In genomic region chr7:104052979-104053378, GRCh38 we compare ENCODE assay signal across 28 cellular contexts.
"Had no signal": no experiment of that assay in that cellular context is flagged by ENCODE, and none has a peak within 500 bp of the region (broad histone marks: within the 10 kb centered on the region; RNA-seq: fewer than 3 reads in every experiment).

No MANE protein-coding gene starts in this region.

- ATAC-seq: effector memory CD8-positive, alpha-beta T cell; esophagus mucosa; foreskin keratinocyte; gastrocnemius medialis; gastroesophageal sphincter; heart left ventricle; heart right ventricle had no signal

- H3K9me3 ChIP-seq: colonic mucosa, esophagus squamous epithelium, gastrocnemius medialis had no signal

- FAIRE-seq: colon, endometrium, endothelial cell of umbilical vein, frontal cortex had no signal

- H3K36me3 ChIP-seq: colonic mucosa, esophagus muscularis mucosa, esophagus squamous epithelium, gastrocnemius medialis, gastroesophageal sphincter, heart left ventricle, heart right ventricle had no signal

- DNase-seq: colonic mucosa; cortex of kidney; dermis blood vessel endothelial cell; dorsolateral prefrontal cortex; effector CD4-positive, alpha-beta T cell; effector CD8-positive, alpha-beta T cell; effector memory CD4-positive, alpha-beta T cell; effector memory CD8-positive, alpha-beta T cell; endodermal cell; erythroblast; esophagus squamous epithelium; foreskin fibroblast; foreskin keratinocyte; foreskin melanocyte; gastrocnemius medialis; glutamatergic neuron; head of caudate nucleus; heart left ventricle; heart right ventricle had no signal

- H3K4me3 ChIP-seq: colonic mucosa, coronary artery, dorsolateral prefrontal cortex, esophagus muscularis mucosa, esophagus squamous epithelium, gastrocnemius medialis, gastroesophageal sphincter, heart left ventricle, heart right ventricle had no signal

- H3K4me1 ChIP-seq: colonic mucosa, esophagus muscularis mucosa, esophagus squamous epithelium, gastrocnemius medialis, gastroesophageal sphincter, heart left ventricle, heart right ventricle had no signal

- H3K27ac ChIP-seq: colonic mucosa, coronary artery, dorsolateral prefrontal cortex, epithelial cell of prostate, esophagus muscularis mucosa, esophagus squamous epithelium, foreskin keratinocyte, gastrocnemius medialis, gastroesophageal sphincter, heart left ventricle, heart right ventricle had no signal

- H3K27me3 ChIP-seq: colonic mucosa, esophagus muscularis mucosa, esophagus squamous epithelium, foreskin keratinocyte, gastrocnemius medialis, gastroesophageal sphincter, heart left ventricle, heart right ventricle had no signal
